ENCODE assay signal across 1 cellular context in genomic region chr11:58770166-58770565, GRCh38.
A peak's percentile ranks its signal among the peaks of the same experiment; 100 is the strongest.
TF ChIP-seq lines count a peak whose summit lies in the region.

No MANE protein-coding gene starts in this region.

TF ChIP-seq in K562, 482 proteins besides CTCF, POLR2A, EP300 and RAD21 (continued from another document and continues in another):
- no peak for TF ChIP-seq MGA (IDR thresholded peaks at IDR 0.05)
- TF ChIP-seq ZKSCAN1 (IDR thresholded peaks at IDR 0.05; ENCODE audit: low read depth, low read length) = no peak
- no peak for TF ChIP-seq SUPT5H (IDR thresholded peaks at IDR 0.05)
- TF ChIP-seq NR2C2 (CRISPR knock-in tag; IDR thresholded peaks at IDR 0.05) = no peak
- peak; percentile 78 for TF ChIP-seq NR2C2 (tag; IDR thresholded peaks at IDR 0.05)
- TF ChIP-seq POLR2B (IDR thresholded peaks at IDR 0.05; ENCODE audit: low read depth, partially characterized antibody) = no peak
- no peak for TF ChIP-seq DIDO1 (tag; IDR thresholded peaks at IDR 0.05; ENCODE audit: low read depth)
- no peak for TF ChIP-seq MECOM (CRISPR knock-in tag; IDR thresholded peaks at IDR 0.05)
- no peak for TF ChIP-seq ZNF778 (CRISPR knock-in tag; IDR thresholded peaks at IDR 0.05)
- TF ChIP-seq ZNF197 (CRISPR knock-in tag; IDR thresholded peaks at IDR 0.05; ENCODE audit: low read depth) = peak; percentile 45; the same call in 1 of the 2 replicates
- no peak for TF ChIP-seq NCOA6 (IDR thresholded peaks at IDR 0.05)
- no peak for TF ChIP-seq E2F5 (CRISPR knock-in tag; IDR thresholded peaks at IDR 0.05)
- no peak for TF ChIP-seq IFI16 (CRISPR knock-in tag; IDR thresholded peaks at IDR 0.05)
- TF ChIP-seq ZC3H11A (IDR thresholded peaks at IDR 0.05; ENCODE audit: low read depth, low read length) = no peak
- no peak for TF ChIP-seq ZNF318 (IDR thresholded peaks at IDR 0.05; ENCODE audit: borderline replicate concordance in 1 of 2, low read depth in 1 of 2)
- no peak for TF ChIP-seq DNMT1 (IDR thresholded peaks at IDR 0.05)
- TF ChIP-seq HSF4 (CRISPR knock-in tag; IDR thresholded peaks at IDR 0.05; ENCODE audit: borderline replicate concordance) = no peak
- TF ChIP-seq PHTF2 (CRISPR knock-in tag; IDR thresholded peaks at IDR 0.05) = no peak
- TF ChIP-seq ZNF696 (CRISPR knock-in tag; conservative IDR thresholded peaks at IDR 0.05) = no peak
- no peak for TF ChIP-seq CBX3 (IDR thresholded peaks at IDR 0.05; ENCODE audit: borderline replicate concordance in 1 of 2, low read length in 2 of 2)
- TF ChIP-seq CREBBP (IDR thresholded peaks at IDR 0.05; ENCODE audit: low read depth, low read length) = no peak
- no peak for TF ChIP-seq SREBF1 (IDR thresholded peaks at IDR 0.05; ENCODE audit: borderline replicate concordance, low read depth, low read length)
- no peak for TF ChIP-seq ELK1 (CRISPR knock-in tag; IDR thresholded peaks at IDR 0.05)
- TF ChIP-seq SMARCA5 (IDR thresholded peaks at IDR 0.05) = no peak
- peak; percentile 65 for TF ChIP-seq KLF16 (IDR thresholded peaks at IDR 0.05)
- TF ChIP-seq ILK (tag; IDR thresholded peaks at IDR 0.05; ENCODE audit: borderline replicate concordance, low read depth) = no peak
- TF ChIP-seq GABPB2 (CRISPR knock-in tag; conservative IDR thresholded peaks at IDR 0.05) = no peak
- no peak for TF ChIP-seq ZBTB33 (CRISPR knock-in tag; IDR thresholded peaks at IDR 0.05)
- peak; percentile 63 for TF ChIP-seq SOX6 (IDR thresholded peaks at IDR 0.05)
- no peak for TF ChIP-seq SAFB2 (IDR thresholded peaks at IDR 0.05; ENCODE audit: borderline replicate concordance, low read depth, low read length, severe bottlenecking)
- TF ChIP-seq ZKSCAN3 (CRISPR knock-in tag; IDR thresholded peaks at IDR 0.05) = no peak
- no peak for TF ChIP-seq SIRT6 (IDR thresholded peaks at IDR 0.05; ENCODE audit: low read depth, low read length)
- no peak for TF ChIP-seq FUS (optimal IDR thresholded peaks at IDR 0.05; ENCODE audit: low read depth, low read length)
- no peak for TF ChIP-seq HDAC8 (tag; IDR thresholded peaks at IDR 0.05)
- no peak for TF ChIP-seq SRSF1 (IDR thresholded peaks at IDR 0.05; ENCODE audit: low read depth, low read length)
- no peak for TF ChIP-seq CBX5 (IDR thresholded peaks at IDR 0.05; ENCODE audit: borderline replicate concordance, low read depth)
- no peak for TF ChIP-seq DEAF1 (CRISPR knock-in tag; IDR thresholded peaks at IDR 0.05)
- no peak for TF ChIP-seq PHB2 (IDR thresholded peaks at IDR 0.05; ENCODE audit: low read depth)
